Comparison of ENCODE assay signal across 22 cellular contexts in genomic region chr2:126795661-126796060, GRCh38.
A peak's percentile ranks its signal among the peaks of the same experiment; 100 is the strongest.
DNase-seq lines count a peak whose midpoint lies in the region; ATAC-seq and TF ChIP-seq lines count a peak whose summit lies in the region.
"Had no signal": no experiment of that assay in that cellular context is flagged by ENCODE, and none has a peak within 500 bp of the region (broad histone marks: within the 10 kb centered on the region; RNA-seq: fewer than 3 reads in every experiment).

No MANE protein-coding gene starts in this region.

- no peaks in the 10 kb centered on the region for H3K4me1 Mint-ChIP-seq in natural killer cell treated with Interleukin-12 subunit alpha and Interleukin-12 subunit beta and Interleukin-15 and Interleukin-18, amount 100 ng/mL, for 72 hours (ENCODE audit: low read depth in 2 of 2)
- H3K4me1 Mint-ChIP-seq in natural killer cell: no peaks in the 10 kb centered on the region
- peaks cover 6% of the 10 kb centered on the region for H3K4me1 Mint-ChIP-seq in nephron progenitor cell

- no peak overlapping the region for H3K27ac Mint-ChIP-seq in natural killer cell treated with Interleukin-12 subunit alpha and Interleukin-12 subunit beta and Interleukin-15 and Interleukin-18, amount 100 ng/mL, for 72 hours
- H3K27ac Mint-ChIP-seq in natural killer cell: no peak overlapping the region
- H3K27ac Mint-ChIP-seq in nephron progenitor cell: no peak overlapping the region

- TF ChIP-seq POLR2A in stomach (IDR thresholded peaks at IDR 0.05): no peak

- H3K9me3 Mint-ChIP-seq in natural killer cell treated with Interleukin-12 subunit alpha and Interleukin-12 subunit beta and Interleukin-15 and Interleukin-18, amount 100 ng/mL, for 72 hours: no peaks in the 10 kb centered on the region
- H3K9me3 Mint-ChIP-seq in natural killer cell (no peaks in the 10 kb centered on the region), nephron progenitor cell (no peaks in the 10 kb centered on the region)

- H3K4me1 ChIP-seq in stomach: no peaks in the 10 kb centered on the region
- H3K4me1 ChIP-seq: BE2C, HAP-1 had no signal

- intact Hi-C loops in natural killer cell (cut with micrococcal nuclease): no loop called here
- intact Hi-C loops in stomach (cut with DNase I; ENCODE audit: low total_unique reads): no loop called here

- no peaks in the 10 kb centered on the region for H3K36me3 ChIP-seq in stomach
- no peaks in the 10 kb centered on the region for H3K36me3 ChIP-seq in brain microvascular endothelial cell (replicated peaks)
- H3K36me3 ChIP-seq: BE2C, HAP-1 had no signal

- H3K27me3 ChIP-seq in stomach: peaks cover 0 to 29% (median 0%) of the 10 kb centered on the region in 3 donors
- no peaks in the 10 kb centered on the region for H3K27me3 ChIP-seq in brain microvascular endothelial cell (replicated peaks)
- H3K27me3 ChIP-seq: BE2C had no signal

- in situ Hi-C loops in brain microvascular endothelial cell (cut with HindIII; ENCODE audit: low pct_ligation_motif_present, low sequenced_read_pairs): no loop called here

- TF ChIP-seq EP300 in stomach (IDR thresholded peaks at IDR 0.05): no peak

- 75 to 83% (median 78%) methylated on average over 8 of the region's 8 CpGs for WGBS in stomach, 5 donors

- ATAC-seq in natural killer cell treated with Interleukin-12 subunit alpha and Interleukin-12 subunit beta and Interleukin-15 and Interleukin-18, amount 100 ng/mL, for 72 hours: no peak
- no peak for ATAC-seq in natural killer cell
- ATAC-seq: PC-3 had no signal

- TF ChIP-seq CTCF in natural killer cell (IDR thresholded peaks at IDR 0.05) (no peak), stomach (IDR thresholded peaks at IDR 0.05) (no peak), brain microvascular endothelial cell (IDR thresholded peaks at IDR 0.05; ENCODE audit: low read depth, low read length, missing control alignments) (no peak), nephron progenitor cell (IDR thresholded peaks at IDR 0.05) (no peak)

- no peaks in the 10 kb centered on the region for H3K36me3 Mint-ChIP-seq in natural killer cell treated with Interleukin-12 subunit alpha and Interleukin-12 subunit beta and Interleukin-15 and Interleukin-18, amount 100 ng/mL, for 72 hours
- no peaks in the 10 kb centered on the region for H3K36me3 Mint-ChIP-seq in natural killer cell
- H3K36me3 Mint-ChIP-seq in nephron progenitor cell (ENCODE audit: low read depth): no peaks in the 10 kb centered on the region

- H3K9me3 ChIP-seq in stomach: no peaks in the 10 kb centered on the region
- H3K9me3 ChIP-seq: BE2C, HAP-1 had no signal

- H3K4me3 Mint-ChIP-seq in natural killer cell treated with Interleukin-12 subunit alpha and Interleukin-12 subunit beta and Interleukin-15 and Interleukin-18, amount 100 ng/mL, for 72 hours: no peak overlapping the region
- H3K4me3 Mint-ChIP-seq in natural killer cell: no peak overlapping the region
- no peak overlapping the region for H3K4me3 Mint-ChIP-seq in nephron progenitor cell

- H3K4me3 ChIP-seq in stomach: no peak overlapping the region
- no peak overlapping the region for H3K4me3 ChIP-seq in brain microvascular endothelial cell (ENCODE audit: low read depth, low read length)
- H3K4me3 ChIP-seq: GM23248, HAP-1 had no signal

- peak; percentile 25 for DNase-seq in natural killer cell treated with Interleukin-12 subunit alpha and Interleukin-12 subunit beta and Interleukin-15 and Interleukin-18, amount 100 ng/mL, for 72 hours (ENCODE audit: low spot score)
- no peak for DNase-seq in natural killer cell
- DNase-seq in islet precursor cell: peak; percentile 47
- peak; percentile 15 for DNase-seq in stomach
- DNase-seq in A172 (ENCODE audit: low spot score): no peak
- no peak for DNase-seq in brain microvascular endothelial cell
- DNase-seq in nephron progenitor cell: no peak
- DNase-seq: BE2C, DMS53, GDM1, GM23248, KBM-7, MM.1S, NCI-H1048, NCI-H1417 treated with DMSO at 0.1 percent for 48 hours, NCI-H187, NCI-H2107, NCI-H446 treated with DMSO at 0.1 percent for 48 hours, NCI-H526 treated with DMSO at 0.1 percent for 48 hours, PC-3, RPMI8226 had no signal

- peaks cover 15 to 28% of the 10 kb centered on the region in 2 donors for H3K27me3 Mint-ChIP-seq in natural killer cell treated with Interleukin-12 subunit alpha and Interleukin-12 subunit beta and Interleukin-15 and Interleukin-18, amount 100 ng/mL, for 72 hours
- peaks cover 9 to 14% of the 10 kb centered on the region in 2 donors for H3K27me3 Mint-ChIP-seq in natural killer cell (ENCODE audit: low read depth in 2 of 2)
- H3K27me3 Mint-ChIP-seq in nephron progenitor cell (ENCODE audit: low read depth, poor library complexity): peaks cover 14% of the 10 kb centered on the region

- H3K27ac ChIP-seq in stomach (no peak overlapping the region), brain microvascular endothelial cell (no peak overlapping the region)
- H3K27ac ChIP-seq: GM23248 had no signal

Comparison
In these comparisons a context has a peak if more than half of its experiments do, and no peak if none do; other contexts are left out.
1. DNase-seq: peak in natural killer cell treated with Interleukin-12 subunit alpha and Interleukin-12 subunit beta and Interleukin-15 and Interleukin-18, amount 100 ng/mL, for 72 hours (single experiment), islet precursor cell (single experiment) and stomach (single experiment); none in natural killer cell (single experiment), A172 (single experiment), brain microvascular endothelial cell (single experiment) and nephron progenitor cell (single experiment).